In genomic region chr2:230762317-230762896, GRCh38 we compare ENCODE assay signal across 8 cellular contexts. TPM values are rescaled to one million over a fixed set of nuclear protein-coding genes. Genes with fewer than 3 reads are reported as not detected.
DNase-seq lines count a peak whose midpoint lies in the region; ATAC-seq, FAIRE-seq and TF ChIP-seq lines count a peak whose summit lies in the region.

No MANE protein-coding gene starts in this region.

- TF ChIP-seq CTCF in Peyer's patch (IDR thresholded peaks at IDR 0.05) (peak in 4 of 6 experiments; percentile 27 to 37 (median 34)), bronchial epithelial cell (IDR thresholded peaks at IDR 0.05; ENCODE audit: insufficient read depth, low read length, severe bottlenecking) (peak; percentile 49), coronary artery (IDR thresholded peaks at IDR 0.05) (no peak)

- H3K4me1 Mint-ChIP-seq in naive thymus-derived CD8-positive, alpha-beta T cell: peaks cover 34 to 64% (median 47%) of the 10 kb centered on the region in 4 donors

- H3K4me3 Mint-ChIP-seq in naive thymus-derived CD8-positive, alpha-beta T cell: no peak overlapping the region

- H3K27me3 Mint-ChIP-seq in naive thymus-derived CD8-positive, alpha-beta T cell: no peaks in the 10 kb centered on the region

- TF ChIP-seq POLR2A in Peyer's patch (IDR thresholded peaks at IDR 0.05): no peak

- H3K9me3 Mint-ChIP-seq in naive thymus-derived CD8-positive, alpha-beta T cell: no peaks in the 10 kb centered on the region

- peak overlapping the region in 3 of 10 donors; percentile 15 to 41 (median 39) for H3K27ac Mint-ChIP-seq in naive thymus-derived CD8-positive, alpha-beta T cell

- peaks cover 4 to 70% (median 36%) of the 10 kb centered on the region in 3 donors for H3K36me3 Mint-ChIP-seq in naive thymus-derived CD8-positive, alpha-beta T cell

- DNase-seq in activated T-cell treated with anti-CD3 and anti-CD28 coated beads for 48 hours (ENCODE audit: low read depth) (peak; percentile 16), Peyer's patch (no peak), bronchial epithelial cell (ENCODE audit: low read depth) (no peak), hippocampal formation (lab: John Stamatoyannopoulos, UW) (no peak), coronary artery (ENCODE audit: low spot score) (no peak)
- DNase-seq in activated T-cell treated with anti-CD3 and anti-CD28 coated beads, Interleukin-2, amount 50 U/mL, for 1 hour: no peak
- DNase-seq in naive thymus-derived CD8-positive, alpha-beta T cell: peak in 7 of 10 donors; percentile 15 to 71 (median 25)

- H3K4me1 ChIP-seq in Peyer's patch: peaks cover 0 to 7% (median 0%) of the 10 kb centered on the region in 4 donors

- H3K36me3 ChIP-seq in Peyer's patch (peaks cover 0 to 30% (median 0%) of the 10 kb centered on the region in 3 donors), bronchial epithelial cell (ENCODE audit: control insufficient read depth, insufficient read depth, low read length) (peaks cover 17% of the 10 kb centered on the region)

- no peaks in the 10 kb centered on the region for H3K9me3 ChIP-seq in Peyer's patch

- FAIRE-seq in bronchial epithelial cell (lab: Jason Lieb, UNC): no peak

- no peak overlapping the region for H3K4me3 ChIP-seq in Peyer's patch
- H3K4me3 ChIP-seq in bronchial epithelial cell (ENCODE audit: low read depth, low read length): no peak overlapping the region
- H3K4me3 ChIP-seq in coronary artery: no peak overlapping the region

- POLR2A ChIA-PET in naive thymus-derived CD8-positive, alpha-beta T cell (lab: Charles Lee): interaction anchor here (0.8 to 1.6 kb wide), 3 partner anchors 19 to 148 kb away, joined by 3 to 5 read pairs (median 4); no protein-coding TSS in a partner anchor

- ATAC-seq in HG02870 (IDR thresholded peaks at IDR 0.05; ENCODE audit: unreplicated experiment): peak; percentile 77
- ATAC-seq in naive thymus-derived CD8-positive, alpha-beta T cell: peak; percentile 96 to 99

- no peaks in the 10 kb centered on the region for H3K27me3 ChIP-seq in Peyer's patch
- no peaks in the 10 kb centered on the region for H3K27me3 ChIP-seq in bronchial epithelial cell (ENCODE audit: control insufficient read depth, insufficient read depth, low read length)

- no peak overlapping the region for H3K27ac ChIP-seq in Peyer's patch
- H3K27ac ChIP-seq in coronary artery: no peak overlapping the region

RNA-seq across cellular contexts. Expression of gene CAB39, which starts 49.8 kb away (rescaled TPM):
- total RNA-seq in Peyer's patch (100 to 1,000 TPM in 1 of 4 donors, 10 to 100 TPM in 3; 60.2 to 124 (median 72.2) TPM), bronchial epithelial cell (75.3 and 87.4 TPM in 2 replicates)
- 100 to 1,000 TPM in 1 of 2 experiments, 10 to 100 TPM in 1; 95.5 to 107 TPM for total RNA-seq in naive thymus-derived CD8-positive, alpha-beta T cell
- polyA plus RNA-seq in naive thymus-derived CD8-positive, alpha-beta T cell: 10 to 100 TPM; 62.5 to 81.5 (median 67.1) TPM

Comparison
In these comparisons a context has a peak if more than half of its experiments do, and no peak if none do; other contexts are left out.
1. DNase-seq: peak in activated T-cell treated with anti-CD3 and anti-CD28 coated beads for 48 hours (single experiment) and naive thymus-derived CD8-positive, alpha-beta T cell (7 of 10); none in activated T-cell treated with anti-CD3 and anti-CD28 coated beads, Interleukin-2, amount 50 U/mL, for 1 hour (single experiment), Peyer's patch (0 of 3), bronchial epithelial cell (single experiment), hippocampal formation (0 of 2) and coronary artery (single experiment).